Comparison of ENCODE assay signal across 11 cellular contexts in the genomic region with DNA sequence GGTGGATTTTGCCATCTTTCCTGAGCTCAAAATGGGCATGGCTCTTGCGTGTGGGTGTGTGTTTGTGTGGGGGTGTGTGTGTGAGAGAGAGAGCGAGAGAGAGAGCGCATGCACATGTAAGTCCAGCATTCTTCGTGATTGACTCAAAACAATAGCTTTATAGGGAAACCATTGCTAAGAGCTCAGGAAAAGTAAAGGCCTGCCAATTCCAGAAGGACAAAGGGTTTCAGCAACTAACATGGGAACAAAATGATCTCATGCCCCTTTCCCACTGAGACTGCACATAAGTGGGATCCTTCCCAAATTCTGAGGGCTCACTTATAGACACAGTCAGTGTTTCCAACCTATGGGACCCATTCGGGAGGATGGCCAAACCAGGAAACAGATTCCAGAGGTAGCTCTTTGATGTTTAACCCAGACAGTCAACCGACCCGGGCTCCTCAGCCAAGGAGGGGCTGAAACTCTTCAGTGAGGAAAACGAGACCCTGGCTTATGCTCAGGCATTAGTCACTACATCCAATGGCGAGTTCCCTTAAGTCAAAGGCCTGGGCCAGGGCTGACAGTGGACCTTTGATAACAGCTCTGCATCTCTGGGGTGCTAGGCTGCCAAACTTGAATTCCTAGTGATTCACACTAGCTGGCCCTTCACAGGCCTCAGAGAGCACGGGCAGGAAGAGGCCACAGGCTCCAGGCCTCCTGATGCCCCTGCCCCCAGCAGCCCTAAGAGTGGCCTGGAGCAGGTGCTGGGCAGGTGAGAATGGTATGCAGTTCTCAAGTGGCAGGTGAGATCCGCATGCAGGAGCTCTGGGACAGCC.
DNase-seq lines count a peak whose midpoint lies in the region; ATAC-seq and TF ChIP-seq lines count a peak whose summit lies in the region.
"Had no signal": no experiment of that assay in that cellular context is flagged by ENCODE, and none has a peak within 500 bp of the region (broad histone marks: within the 10 kb centered on the region; RNA-seq: fewer than 3 reads in every experiment).

No MANE protein-coding gene starts in this region.

- H3K27me3 ChIP-seq in adipocyte (replicated peaks; ENCODE audit: control insufficient read depth, insufficient read depth, low read length) = no peaks in the 10 kb centered on the region
- no peaks in the 10 kb centered on the region for H3K27me3 ChIP-seq in heart right ventricle

- CTCF ChIA-PET in HEK293T (lab: Yijun Ruan, JAX) = no interaction called here

- intact Hi-C loops in heart right ventricle (cut with DNase I) = loop anchor here in 4 of 10 donors (5.0 to 10.0 kb wide), 3 partner anchors 75 to 175 kb away; a partner anchor contains a TSS

- H3K27ac Mint-ChIP-seq in stimulated activated memory B cell treated with anti-CD40 and anti-IgM and Interleukin-4, amounts not matched to agents 10 μg/mL and 1 μg/mL and 100 μg/mL, for 72 hours = no peak overlapping the region

- H3K27me3 Mint-ChIP-seq in stimulated activated memory B cell treated with anti-CD40 and anti-IgM and Interleukin-4, amounts not matched to agents 10 μg/mL and 1 μg/mL and 100 μg/mL, for 72 hours = peaks cover 10% of the 10 kb centered on the region

- H3K4me3 Mint-ChIP-seq in stimulated activated memory B cell treated with anti-CD40 and anti-IgM and Interleukin-4, amounts not matched to agents 10 μg/mL and 1 μg/mL and 100 μg/mL, for 72 hours = no peak overlapping the region
- H3K4me3 Mint-ChIP-seq: central memory CD8-positive, alpha-beta T cell had no signal

- H3K4me3 ChIP-seq in adipocyte (ENCODE audit: low read length) (peak overlapping the region; percentile 60), heart right ventricle (no peak overlapping the region), retinal pigment epithelial cell (ENCODE audit: low read length) (peak overlapping the region; percentile 4)

- H3K36me3 ChIP-seq in adipocyte (ENCODE audit: control insufficient read depth, insufficient read depth, low read length, severe bottlenecking) (no peaks in the 10 kb centered on the region), heart right ventricle (no peaks in the 10 kb centered on the region)

- 43 to 44% methylated on average over 11 of the region's 11 CpGs for WGBS in heart right ventricle, 2 donors

- no peaks in the 10 kb centered on the region for H3K4me1 Mint-ChIP-seq in stimulated activated memory B cell treated with anti-CD40 and anti-IgM and Interleukin-4, amounts not matched to agents 10 μg/mL and 1 μg/mL and 100 μg/mL, for 72 hours
- H3K4me1 Mint-ChIP-seq: central memory CD8-positive, alpha-beta T cell had no signal

- POLR2A ChIA-PET in HEK293T (lab: Yijun Ruan, JAX) = no interaction called here

- peaks cover 95% of the 10 kb centered on the region for H3K4me1 ChIP-seq in adipocyte (ENCODE audit: control insufficient read depth, insufficient read depth, low read length)
- peaks cover 12 to 82% (median 60%) of the 10 kb centered on the region in 9 donors for H3K4me1 ChIP-seq in heart right ventricle

- H3K27ac ChIP-seq in heart right ventricle = peak overlapping the region; percentile 53 to 85 (median 72)

- H3K36me3 Mint-ChIP-seq in stimulated activated memory B cell treated with anti-CD40 and anti-IgM and Interleukin-4, amounts not matched to agents 10 μg/mL and 1 μg/mL and 100 μg/mL, for 72 hours = no peaks in the 10 kb centered on the region

- H3K9me3 ChIP-seq in adipocyte (ENCODE audit: control insufficient read depth, low read length) = no peaks in the 10 kb centered on the region
- H3K9me3 ChIP-seq in heart right ventricle = no peaks in the 10 kb centered on the region

- no peaks in the 10 kb centered on the region for H3K9me3 Mint-ChIP-seq in stimulated activated memory B cell treated with anti-CD40 and anti-IgM and Interleukin-4, amounts not matched to agents 10 μg/mL and 1 μg/mL and 100 μg/mL, for 72 hours
- H3K9me3 Mint-ChIP-seq: central memory CD8-positive, alpha-beta T cell had no signal

- H3K9ac ChIP-seq in adipocyte (ENCODE audit: low read length) = peak overlapping the region; percentile 83

- DNase-seq in DMS79 (lab: John Stamatoyannopoulos, UW) = peak; percentile 47
- peak; percentile 78 for DNase-seq in adipocyte (ENCODE audit: low read depth)
- peak; percentile 40 to 45 for DNase-seq in heart right ventricle
- DNase-seq in retinal pigment epithelial cell (ENCODE audit: low read depth) = peak; percentile 84
- no peak for DNase-seq in HEK293T (ENCODE audit: extremely low spot score)
- no peak for DNase-seq in NCI-H2171 treated with DMSO at 0.1 percent for 48 hours (lab: John Stamatoyannopoulos, UW)
- DNase-seq: Karpas-422, occipital lobe had no signal

- ATAC-seq in heart right ventricle (peak; percentile 20 to 86 (median 62)), HG03342 (IDR thresholded peaks at IDR 0.05; ENCODE audit: unreplicated experiment) (no peak)
- ATAC-seq in stimulated activated memory B cell treated with anti-CD40 and anti-IgM and Interleukin-4, amounts not matched to agents 10 μg/mL and 1 μg/mL and 100 μg/mL, for 72 hours = no peak

- TF ChIP-seq CTCF in heart right ventricle (IDR thresholded peaks at IDR 0.05) (no peak), retinal pigment epithelial cell (conservative IDR thresholded peaks at IDR 0.05; ENCODE audit: low read depth, low read length) (no peak)

TF ChIP-seq in HEK293T, 16 proteins besides CTCF, POLR2A, EP300 and RAD21:
- no peak for TF ChIP-seq NFRKB (IDR thresholded peaks at IDR 0.05)
- TF ChIP-seq ARNT (IDR thresholded peaks at IDR 0.05) = no peak
- no peak for TF ChIP-seq HDGF (IDR thresholded peaks at IDR 0.05; ENCODE audit: borderline replicate concordance)
- TF ChIP-seq TARDBP (IDR thresholded peaks at IDR 0.05) = no peak
- no peak for TF ChIP-seq CTBP1 (IDR thresholded peaks at IDR 0.05; ENCODE audit: borderline replicate concordance)
- TF ChIP-seq ELF4 (IDR thresholded peaks at IDR 0.05) = no peak
- no peak for TF ChIP-seq FOXK2 (IDR thresholded peaks at IDR 0.05)
- no peak for TF ChIP-seq SP1 (IDR thresholded peaks at IDR 0.05)
- no peak for TF ChIP-seq SUZ12 (IDR thresholded peaks at IDR 0.05)
- TF ChIP-seq FOXM1 (IDR thresholded peaks at IDR 0.05; ENCODE audit: borderline replicate concordance) = no peak
- TF ChIP-seq BHLHE40 (IDR thresholded peaks at IDR 0.05; ENCODE audit: borderline replicate concordance) = no peak
- TF ChIP-seq L3MBTL2 (conservative IDR thresholded peaks at IDR 0.05) = no peak
- TF ChIP-seq LEF1 (IDR thresholded peaks at IDR 0.05; ENCODE audit: borderline replicate concordance) = no peak
- no peak for TF ChIP-seq ZNF384 (IDR thresholded peaks at IDR 0.05)
- TF ChIP-seq FOXA1 (IDR thresholded peaks at IDR 0.05) = no peak
- TF ChIP-seq, protein P1, sequence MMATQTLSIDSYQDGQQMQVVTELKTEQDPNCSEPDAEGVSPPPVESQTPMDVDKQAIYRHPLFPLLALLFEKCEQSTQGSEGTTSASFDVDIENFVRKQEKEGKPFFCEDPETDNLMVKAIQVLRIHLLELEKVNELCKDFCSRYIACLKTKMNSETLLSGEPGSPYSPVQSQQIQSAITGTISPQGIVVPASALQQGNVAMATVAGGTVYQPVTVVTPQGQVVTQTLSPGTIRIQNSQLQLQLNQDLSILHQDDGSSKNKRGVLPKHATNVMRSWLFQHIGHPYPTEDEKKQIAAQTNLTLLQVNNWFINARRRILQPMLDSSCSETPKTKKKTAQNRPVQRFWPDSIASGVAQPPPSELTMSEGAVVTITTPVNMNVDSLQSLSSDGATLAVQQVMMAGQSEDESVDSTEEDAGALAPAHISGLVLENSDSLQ (IDR thresholded peaks at IDR 0.05) = no peak

Comparison
In these comparisons a context has a peak if more than half of its experiments do, and no peak if none do; other contexts are left out.
1. DNase-seq: peak in DMS79 (single experiment), adipocyte (single experiment), heart right ventricle (2 of 2) and retinal pigment epithelial cell (single experiment); none in HEK293T (single experiment) and NCI-H2171 treated with DMSO at 0.1 percent for 48 hours (single experiment).
2. H3K4me3 ChIP-seq: peak in adipocyte (single experiment) and retinal pigment epithelial cell (single experiment); none in heart right ventricle (0 of 10).
3. ATAC-seq: peak in heart right ventricle (8 of 8); none in stimulated activated memory B cell treated with anti-CD40 and anti-IgM and Interleukin-4, amounts not matched to agents 10 μg/mL and 1 μg/mL and 100 μg/mL, for 72 hours (single experiment) and HG03342 (single experiment).